7 cellular contexts compared by ENCODE assay signal in genomic region chr20:63895202-63895885, GRCh38. TPM values are rescaled to one million over a fixed set of nuclear protein-coding genes. Genes with fewer than 3 reads are reported as not detected.
DNase-seq lines count a peak whose midpoint lies in the region; ATAC-seq lines count a peak whose summit lies in the region.

No MANE protein-coding gene starts in this region.

- H3K4me1 ChIP-seq in mesodermal cell (ENCODE audit: control insufficient read depth, insufficient read depth, low read length, poor library complexity, severe bottlenecking) = peaks cover 7% of the 10 kb centered on the region

- H3K4me3 ChIP-seq in mesodermal cell (ENCODE audit: extremely low read depth, insufficient read depth, low read length, poor library complexity, severe bottlenecking) = peak overlapping the region; percentile 62

- H3K36me3 ChIP-seq in mesodermal cell (ENCODE audit: control insufficient read depth, insufficient read depth, low read length) = peaks cover 33% of the 10 kb centered on the region

- peak overlapping the region; percentile 3 for H3K27ac ChIP-seq in mesodermal cell (ENCODE audit: low read depth, low read length, severe bottlenecking)

- ATAC-seq in GM19351 (IDR thresholded peaks at IDR 0.05; ENCODE audit: unreplicated experiment) = peak; percentile 10
- ATAC-seq in HG03103 (IDR thresholded peaks at IDR 0.05; ENCODE audit: low read depth, unreplicated experiment) = peak; percentile 2

- DNase-seq in astrocyte of the hippocampus (ENCODE audit: low read depth, low spot score) = peak; percentile 8
- DNase-seq in Kasumi-1 (lab: John Stamatoyannopoulos, UW) = no peak
- DNase-seq in cerebellar cortex (ENCODE audit: low spot score) = no peak
- no peak for DNase-seq in NCI-H446 (lab: John Stamatoyannopoulos, UW)

- WGBS in mesodermal cell (ENCODE audit: insufficient coverage in 2 of 2), 2 experiments = 0 to 1% methylated on average over 23 to 31 of the region's 85 CpGs

- H3K9me3 ChIP-seq in mesodermal cell (ENCODE audit: control insufficient read depth, low read length) = no peaks in the 10 kb centered on the region

RNA-seq across cellular contexts. Expression of gene DNAJC5, which starts 0.4 kb away (rescaled TPM):
- polyA plus RNA-seq in mesodermal cell (2013, experiment 1 of 2) = 20.9 TPM
- polyA plus RNA-seq in mesodermal cell (2013, experiment 2 of 2) = 19.1 TPM

RNA-seq across cellular contexts. Expression of gene TPD52L2, which starts 30.3 kb away (rescaled TPM):
- polyA plus RNA-seq in mesodermal cell (2013, experiment 1 of 2) = 103 TPM
- polyA plus RNA-seq in mesodermal cell (2013, experiment 2 of 2) = 100 TPM

RNA-seq across cellular contexts. Expression of gene ABHD16B, which starts 34.0 kb away (rescaled TPM):
- not detected for polyA plus RNA-seq in mesodermal cell (2013, experiment 1 of 2)
- polyA plus RNA-seq in mesodermal cell (2013, experiment 2 of 2) = not detected
